In genomic region chr17:18106211-18106610, GRCh38 we compare ENCODE assay signal across 25 cellular contexts.
"Had no signal": no experiment of that assay in that cellular context is flagged by ENCODE, and none has a peak within 500 bp of the region (broad histone marks: within the 10 kb centered on the region; RNA-seq: fewer than 3 reads in every experiment).

No MANE protein-coding gene starts in this region.

- H3K4me3 ChIP-seq: dorsolateral prefrontal cortex, lower lobe of right lung, prostate gland, testis, tibial artery had no signal

- H3K27ac ChIP-seq: dorsolateral prefrontal cortex, lower lobe of right lung, prostate gland, testis, tibial artery had no signal

- H3K27ac Mint-ChIP-seq: natural killer cell treated with Interleukin-12 subunit alpha and Interleukin-12 subunit beta and Interleukin-15 and Interleukin-18, amount 100 ng/mL, for 72 hours; type B pancreatic cell had no signal

- H3K4me1 ChIP-seq: lower lobe of right lung, prostate gland, testis, tibial artery had no signal

- H3K27me3 Mint-ChIP-seq: naive B cell; natural killer cell treated with Interleukin-12 subunit alpha and Interleukin-12 subunit beta and Interleukin-15 and Interleukin-18, amount 100 ng/mL, for 72 hours; type B pancreatic cell had no signal

- H3K27me3 ChIP-seq: dorsolateral prefrontal cortex, testis, tibial artery had no signal

- H3K4me3 Mint-ChIP-seq: immature natural killer cell; naive B cell; natural killer cell treated with Interleukin-12 subunit alpha and Interleukin-12 subunit beta and Interleukin-15 and Interleukin-18, amount 100 ng/mL, for 72 hours; neural crest cell; type B pancreatic cell had no signal

- H3K9me3 Mint-ChIP-seq: immature natural killer cell; naive B cell; natural killer cell treated with Interleukin-12 subunit alpha and Interleukin-12 subunit beta and Interleukin-15 and Interleukin-18, amount 100 ng/mL, for 72 hours; neural crest cell; type B pancreatic cell had no signal

- H3K36me3 ChIP-seq: prostate gland had no signal

- FAIRE-seq: frontal cortex, small intestine had no signal

- H3K9me3 ChIP-seq: lower lobe of right lung, prostate gland, testis, tibial artery had no signal

- DNase-seq: dorsolateral prefrontal cortex; effector CD4-positive, alpha-beta T cell; hypothalamus; immature natural killer cell; islet precursor cell; kidney glomerular epithelial cell; left colon; left ventricle myocardium superior; lower lobe of right lung; naive B cell; right cardiac atrium; small intestine; stimulated activated CD4-positive, alpha-beta T cell treated with anti-CD3 and anti-CD28 coated beads, Interleukin-12 subunit alpha, Interleukin-12 subunit beta, amount 100 ng/mL, for 4 hours; stimulated activated CD4-positive, alpha-beta T cell treated with anti-CD3 and anti-CD28 coated beads, Interleukin-1b, Interleukin-23, amount 100 ng/mL, for 48 hours; stimulated activated CD4-positive, alpha-beta T cell treated with anti-CD3 and anti-CD28 coated beads, Interleukin-4, amount 100 ng/mL, for 1 hour; stimulated activated CD8-positive, alpha-beta memory T cell treated with anti-CD3 and anti-CD28 coated beads, Interleukin-4, amount 100 ng/mL, for 48 hours; stimulated activated naive CD4-positive, alpha-beta T cell treated with Interleukin-2 at 50 U/mL for 16 hours; substantia nigra; testis; tibial artery had no signal

- ATAC-seq: left colon; left ventricle myocardium superior; lower lobe of right lung; natural killer cell treated with Interleukin-12 subunit alpha and Interleukin-12 subunit beta and Interleukin-15 and Interleukin-18, amount 100 ng/mL, for 72 hours; right cardiac atrium had no signal
